Comparison of ENCODE assay signal across 12 cellular contexts in the genomic region with DNA sequence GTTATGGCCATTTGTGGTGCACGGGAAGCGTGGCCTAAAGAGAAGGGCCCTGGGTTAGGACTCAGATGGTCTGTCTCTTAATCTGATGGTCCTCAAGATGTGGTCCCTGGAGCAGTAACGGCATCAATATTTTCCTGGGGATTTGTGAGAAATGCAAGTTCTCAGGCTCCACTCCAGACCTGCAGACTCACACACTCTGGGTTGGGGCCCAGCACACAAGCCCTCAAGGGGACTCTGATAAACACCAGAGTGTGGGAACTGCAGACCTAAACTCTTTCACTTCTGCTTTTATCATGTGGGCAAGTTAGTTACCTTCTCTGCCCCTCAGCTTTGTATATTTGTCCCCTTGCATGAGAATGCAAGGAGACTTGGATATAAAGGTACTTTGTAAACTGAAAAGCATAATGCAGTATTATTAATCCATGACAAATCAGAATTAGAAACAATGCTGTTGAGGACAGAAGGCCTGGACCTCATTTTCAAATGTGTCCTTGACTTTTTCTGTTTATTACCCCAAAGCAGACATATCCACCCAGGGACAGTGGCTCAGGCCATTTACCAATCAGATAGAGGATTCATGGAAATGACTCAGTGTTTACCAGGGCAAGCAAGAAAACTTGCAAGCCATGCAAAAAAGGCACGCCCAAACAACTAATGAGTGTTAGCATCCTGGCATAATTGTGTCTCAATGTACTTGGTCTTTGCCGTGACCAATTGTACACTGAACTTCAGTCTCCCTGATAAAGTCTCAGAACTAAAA.
DNase-seq lines count a peak whose midpoint lies in the region; ATAC-seq and TF ChIP-seq lines count a peak whose summit lies in the region.
"Had no signal": no experiment of that assay in that cellular context is flagged by ENCODE, and none has a peak within 500 bp of the region (broad histone marks: within the 10 kb centered on the region; RNA-seq: fewer than 3 reads in every experiment).

No MANE protein-coding gene starts in this region.

- no peaks in the 10 kb centered on the region for H3K27me3 Mint-ChIP-seq in stimulated activated naive B cell treated with anti-CD40 and anti-IgM and Interleukin-4, amounts not matched to agents 10 μg/mL and 1 μg/mL and 100 μg/mL, for 72 hours

- TF ChIP-seq EP300 in ovary (IDR thresholded peaks at IDR 0.05): no peak

- 67 to 73% (median 69%) methylated on average over 5 of the region's 5 CpGs for WGBS in ovary, 3 donors

- H3K4me3 Mint-ChIP-seq in stimulated activated naive B cell treated with anti-CD40 and anti-IgM and Interleukin-4, amounts not matched to agents 10 μg/mL and 1 μg/mL and 100 μg/mL, for 72 hours: no peak overlapping the region
- H3K4me3 Mint-ChIP-seq: activated naive CD8-positive, alpha-beta T cell had no signal

- H3K27me3 ChIP-seq in ovary: no peaks in the 10 kb centered on the region

- H3K4me1 Mint-ChIP-seq in stimulated activated naive B cell treated with anti-CD40 and anti-IgM and Interleukin-4, amounts not matched to agents 10 μg/mL and 1 μg/mL and 100 μg/mL, for 72 hours: peaks cover 4 to 7% of the 10 kb centered on the region in 2 donors

- no peak for TF ChIP-seq POLR2A in ovary (IDR thresholded peaks at IDR 0.05)

- no peak overlapping the region for H3K4me3 ChIP-seq in ovary
- H3K4me3 ChIP-seq: psoas muscle had no signal

- H3K4me1 ChIP-seq in ovary (ENCODE audit: insufficient read depth): no peaks in the 10 kb centered on the region
- H3K4me1 ChIP-seq: psoas muscle had no signal

- H3K36me3 ChIP-seq in ovary: no peaks in the 10 kb centered on the region

- no peaks in the 10 kb centered on the region for H3K9me3 Mint-ChIP-seq in stimulated activated naive B cell treated with anti-CD40 and anti-IgM and Interleukin-4, amounts not matched to agents 10 μg/mL and 1 μg/mL and 100 μg/mL, for 72 hours

- peak; percentile 98 for ATAC-seq in HG02642 (IDR thresholded peaks at IDR 0.05; ENCODE audit: poor library complexity, unreplicated experiment)
- peak; percentile 95 for ATAC-seq in HG03520 (IDR thresholded peaks at IDR 0.05; ENCODE audit: unreplicated experiment)
- ATAC-seq in stimulated activated naive B cell treated with anti-CD40 and anti-IgM and Interleukin-4, amounts not matched to agents 10 μg/mL and 1 μg/mL and 100 μg/mL, for 72 hours (replicated peaks): peak; percentile 98 to 99
- ATAC-seq: psoas muscle had no signal

- DNase-seq in NOMO-1 treated with DMSO at 0.1 percent for 48 hours (lab: John Stamatoyannopoulos, UW; ENCODE audit: unreplicated experiment) (peak; percentile 1), NOMO-1 treated with dmso at 0.1 percent for 144 hours (lab: John Stamatoyannopoulos, UW; ENCODE audit: unreplicated experiment) (no peak), ovary (no peak), UCSD-AML1 (lab: John Stamatoyannopoulos, UW; ENCODE audit: unreplicated experiment) (no peak), activated gamma-delta T cell treated with Interleukin-2 at 50 U/mL for 16 hours (no peak)
- peak; percentile 11 for DNase-seq in stimulated activated naive B cell treated with anti-CD40 and anti-IgM and Interleukin-4, amounts not matched to agents 10 μg/mL and 1 μg/mL and 100 μg/mL, for 72 hours
- DNase-seq: islet precursor cell, NCI-H526, psoas muscle had no signal

- H3K9me3 ChIP-seq in ovary: no peaks in the 10 kb centered on the region
- H3K9me3 ChIP-seq: psoas muscle had no signal

- intact Hi-C loops in ovary (cut with DNase I): no loop called here

- no peak overlapping the region for H3K27ac ChIP-seq in ovary
- H3K27ac ChIP-seq: psoas muscle had no signal

- no peak overlapping the region for H3K27ac Mint-ChIP-seq in stimulated activated naive B cell treated with anti-CD40 and anti-IgM and Interleukin-4, amounts not matched to agents 10 μg/mL and 1 μg/mL and 100 μg/mL, for 72 hours
- H3K27ac Mint-ChIP-seq: activated naive CD8-positive, alpha-beta T cell had no signal

- no peaks in the 10 kb centered on the region for H3K36me3 Mint-ChIP-seq in stimulated activated naive B cell treated with anti-CD40 and anti-IgM and Interleukin-4, amounts not matched to agents 10 μg/mL and 1 μg/mL and 100 μg/mL, for 72 hours
- H3K36me3 Mint-ChIP-seq: activated naive CD8-positive, alpha-beta T cell had no signal

- TF ChIP-seq CTCF in ovary (IDR thresholded peaks at IDR 0.05): no peak

Comparison
In these comparisons a context has a peak if more than half of its experiments do, and no peak if none do; other contexts are left out.
1. DNase-seq: peak in NOMO-1 treated with DMSO at 0.1 percent for 48 hours (single experiment) and stimulated activated naive B cell treated with anti-CD40 and anti-IgM and Interleukin-4, amounts not matched to agents 10 μg/mL and 1 μg/mL and 100 μg/mL, for 72 hours (single experiment); none in NOMO-1 treated with dmso at 0.1 percent for 144 hours (single experiment), ovary (0 of 5), UCSD-AML1 (single experiment) and activated gamma-delta T cell treated with Interleukin-2 at 50 U/mL for 16 hours (single experiment).
2. Peak in every context shown above with its lines, with median percentiles within 50 percentile points of each other: ATAC-seq.